ENCODE assay signal across 8 cellular contexts in the genomic region with DNA sequence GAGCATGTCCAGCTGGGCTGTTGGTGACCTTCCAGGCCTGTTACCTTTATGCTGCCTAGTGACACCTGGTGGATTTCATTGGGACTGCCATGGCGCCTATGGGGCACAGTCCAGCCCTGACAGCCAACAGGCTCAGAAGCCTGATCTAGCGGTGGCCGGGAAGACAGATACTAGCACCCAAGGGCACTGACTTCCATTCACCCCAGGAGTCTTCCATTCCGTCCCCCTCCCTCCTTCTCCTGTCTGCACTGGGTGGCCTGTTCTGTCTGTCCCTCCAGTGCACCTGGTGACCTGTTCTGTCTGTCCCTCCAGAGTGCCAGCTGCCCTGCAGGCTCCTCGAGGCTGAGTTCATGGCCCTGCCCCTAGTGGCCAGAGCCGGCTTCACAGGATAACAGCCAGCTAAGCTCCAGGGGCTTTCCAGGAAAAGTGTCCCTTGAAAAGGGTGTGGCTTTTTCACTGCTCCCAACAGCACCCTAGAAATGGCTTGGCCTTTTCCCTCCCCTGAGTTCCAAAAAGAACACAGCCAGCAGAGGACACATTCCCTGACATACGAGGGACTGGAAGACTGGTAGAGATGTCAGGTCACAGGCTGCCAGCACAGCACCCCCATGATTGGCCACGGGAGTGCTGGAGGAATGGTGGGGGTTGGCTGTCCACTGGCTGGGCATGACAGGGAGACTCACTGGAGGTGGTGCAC. TPM values are rescaled to one million over a fixed set of nuclear protein-coding genes. Genes with fewer than 3 reads are reported as not detected.
A peak's percentile ranks its signal among the peaks of the same experiment; 100 is the strongest.
DNase-seq lines count a peak whose midpoint lies in the region; TF ChIP-seq lines count a peak whose summit lies in the region.
"Not testable (repeated sequence)": the region's sequence is repeated elsewhere in the genome, so short reads cannot be mapped to it uniquely, and the experiment has no call there.

No MANE protein-coding gene starts in this region.

- peak; percentile 34; the same call in 1 of the 2 replicates for TF ChIP-seq RAD21 in Ishikawa (IDR thresholded peaks at IDR 0.05; ENCODE audit: low read depth)

- intact Hi-C loops in thyroid gland (cut with DNase I), result loop anchor here (5.0 kb wide), 1 partner anchor 69 kb away; no protein-coding TSS in a partner anchor

- H3K4me1 ChIP-seq in iPS-18a (ENCODE audit: control insufficient read depth, low read depth, low read length), result peaks cover 12% of the 10 kb centered on the region
- H3K4me1 ChIP-seq in thyroid gland, result not testable (repeated sequence)

- H3K36me3 ChIP-seq in iPS-18a (ENCODE audit: control insufficient read depth, low read depth, low read length); thyroid gland: not testable (repeated sequence)

- 6 to 13% methylated on average over 5 to 7 of the region's 8 CpGs for WGBS in thyroid gland, 2 donors

- not testable (repeated sequence) for H3K27ac ChIP-seq in iPS-18a (ENCODE audit: low read length)
- H3K27ac ChIP-seq in thyroid gland, result peak overlapping the region in 1 of 3 donors; percentile 67

- peak; percentile 74 for TF ChIP-seq CTCF in GM12864 (IDR thresholded peaks at IDR 0.05; ENCODE audit: low read depth, low read length, missing control alignments)
- TF ChIP-seq CTCF in thyroid gland (IDR thresholded peaks at IDR 0.05), result peak; percentile 16 to 97 (median 75)

- not testable (repeated sequence) for TF ChIP-seq EP300 in Ishikawa (IDR thresholded peaks at IDR 0.05; ENCODE audit: borderline replicate concordance)

- not testable (repeated sequence) for H3K27me3 ChIP-seq in iPS-18a (ENCODE audit: control insufficient read depth, insufficient read depth, low read length); thyroid gland

- not testable (repeated sequence) for DNase-seq in GM12864 (ENCODE audit: low read depth)
- DNase-seq in H4 (ENCODE audit: low spot score), result peak; percentile 60
- peak; percentile 69 for DNase-seq in activated CD4-positive, alpha-beta T cell treated with anti-CD3 and anti-CD28 coated beads, Interleukin-2, amount 50 U/mL, for 1 hour
- peak; percentile 59 for DNase-seq in central memory CD4-positive, alpha-beta T cell
- DNase-seq in putamen (ENCODE audit: low spot score), result peak; percentile 30
- DNase-seq in thyroid gland, result peak; percentile 88 to 90

- H3K4me3 ChIP-seq in GM12864 (ENCODE audit: low read depth, low read length); thyroid gland (replicated peaks in 1 of 3): not testable (repeated sequence)
- H3K4me3 ChIP-seq in iPS-18a (ENCODE audit: low read length), result peak overlapping the region; percentile 54

- not testable (repeated sequence) for TF ChIP-seq POLR2A in thyroid gland (IDR thresholded peaks at IDR 0.05)

- not testable (repeated sequence) for H3K9ac ChIP-seq in iPS-18a (ENCODE audit: low read length)

- not testable (repeated sequence) for H3K9me3 ChIP-seq in iPS-18a (ENCODE audit: control insufficient read depth, low read depth, low read length); thyroid gland

TF ChIP-seq in Ishikawa, 13 proteins besides CTCF, POLR2A, EP300 and RAD21:
- TF ChIP-seq TAF1 (IDR thresholded peaks at IDR 0.05; ENCODE audit: low read depth) (0 out of 2 replicates have a peak, but pooled peaks have one; percentile 27), YY1 (IDR thresholded peaks at IDR 0.05; ENCODE audit: low read depth) (peak; percentile 62)
- TF ChIP-seq, protein P1, sequence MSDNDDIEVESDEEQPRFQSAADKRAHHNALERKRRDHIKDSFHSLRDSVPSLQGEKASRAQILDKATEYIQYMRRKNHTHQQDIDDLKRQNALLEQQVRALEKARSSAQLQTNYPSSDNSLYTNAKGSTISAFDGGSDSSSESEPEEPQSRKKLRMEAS (IDR thresholded peaks at IDR 0.05), result peak; percentile 45; the same call in 1 of the 2 replicates
TF ChIP-seq in Ishikawa: peak in this region for 3; not testable (repeated sequence) for 10.

RNA-seq across cellular contexts. Expression of gene HIGD2B, which starts 15.2 kb away (rescaled TPM):
- not detected in 2 replicates for total RNA-seq in H4 (2014; rRNA removed; shearing (Covaris generic))
- total RNA-seq in thyroid gland, result under 1 TPM in 1 of 4 donors, not detected in 3; 0.33 TPM

RNA-seq across cellular contexts. Expression of gene BBS4, which starts 15.2 kb away (rescaled TPM):
- total RNA-seq in H4 (2014; rRNA removed; shearing (Covaris generic)), result 24.8 and 49.8 TPM in 2 replicates
- total RNA-seq in thyroid gland, result 10 to 100 TPM; 33.7 to 54.4 (median 48.0) TPM

RNA-seq across cellular contexts. Expression of gene GOLGA6B, which starts 16.3 kb away (rescaled TPM):
- total RNA-seq in H4 (2014; rRNA removed; shearing (Covaris generic)), result not detected in 2 replicates
- total RNA-seq in thyroid gland, result under 1 TPM in 1 of 4 donors, not detected in 3; 0.27 TPM
